In genomic region chr19:7595466-7596133, GRCh38 we compare ENCODE assay signal across 1 cellular context.
A peak's percentile ranks its signal among the peaks of the same experiment; 100 is the strongest.
TF ChIP-seq lines count a peak whose summit lies in the region.

Gene CAMSAP3, plus strand, starts transcription at chr19:7595863. Its CDS starts 140 bp downstream, at chr19:7596003.

TF ChIP-seq in HepG2, 621 proteins besides CTCF, POLR2A, EP300 and RAD21 (continued from another document and continues in another):
- TF ChIP-seq ZNF800 (CRISPR knock-in tag; IDR thresholded peaks at IDR 0.05) (peak; percentile 61; the same call in 1 of the 2 replicates), ZNF441 (CRISPR knock-in tag; IDR thresholded peaks at IDR 0.05; ENCODE audit: borderline replicate concordance) (0 out of 2 replicates have a peak, but pooled peaks have one; percentile 33), THYN1 (CRISPR knock-in tag; IDR thresholded peaks at IDR 0.05; ENCODE audit: borderline replicate concordance, low read depth) (no peak), SRSF9 (IDR thresholded peaks at IDR 0.05; ENCODE audit: borderline replicate concordance, insufficient read depth, low read depth, low read length, poor library complexity, severe bottlenecking) (no peak), TP53 (CRISPR knock-in tag; conservative IDR thresholded peaks at IDR 0.05) (no peak), ZNF383 (CRISPR knock-in tag; IDR thresholded peaks at IDR 0.05; ENCODE audit: borderline replicate concordance) (no peak), RXRB (CRISPR knock-in tag; IDR thresholded peaks at IDR 0.05; ENCODE audit: borderline replicate concordance) (no peak), TRIM24 (CRISPR knock-in tag; IDR thresholded peaks at IDR 0.05) (no peak), SMAD1 (CRISPR knock-in tag; IDR thresholded peaks at IDR 0.05; ENCODE audit: borderline replicate concordance, low read depth) (no peak), ZNF354B (CRISPR knock-in tag; IDR thresholded peaks at IDR 0.05) (no peak), NCOA5 (CRISPR knock-in tag; IDR thresholded peaks at IDR 0.05) (no peak), ZBTB2 (CRISPR knock-in tag; IDR thresholded peaks at IDR 0.05; ENCODE audit: low read depth) (0 out of 2 replicates have a peak, but pooled peaks have one; percentile 19), KAT8 (CRISPR knock-in tag; IDR thresholded peaks at IDR 0.05) (0 out of 2 replicates have a peak, but pooled peaks have one; percentile 37), SP1 (IDR thresholded peaks at IDR 0.05) (no peak), SP1 (CRISPR knock-in tag; IDR thresholded peaks at IDR 0.05) (peak; percentile 42; the same call in 1 of the 2 replicates), ZBTB33 (CRISPR knock-in tag; IDR thresholded peaks at IDR 0.05) (no peak), ZFP82 (CRISPR knock-in tag; IDR thresholded peaks at IDR 0.05; ENCODE audit: borderline replicate concordance) (no peak), HNRNPH1 (optimal IDR thresholded peaks at IDR 0.05; ENCODE audit: low read depth, low read length) (no peak), ZNF263 (CRISPR knock-in tag; IDR thresholded peaks at IDR 0.05) (no peak), TIGD3 (CRISPR knock-in tag; IDR thresholded peaks at IDR 0.05; ENCODE audit: borderline replicate concordance) (no peak), HINFP (CRISPR knock-in tag; IDR thresholded peaks at IDR 0.05; ENCODE audit: low read depth) (no peak), ARID4A (CRISPR knock-in tag; IDR thresholded peaks at IDR 0.05; ENCODE audit: borderline replicate concordance) (peak; percentile 30; the same call in 1 of the 2 replicates), NCOR1 (IDR thresholded peaks at IDR 0.05; ENCODE audit: borderline replicate concordance, low read length) (peak; percentile 29; the same call in 1 of the 2 replicates), ZNF878 (CRISPR knock-in tag; IDR thresholded peaks at IDR 0.05) (no peak), ZBTB21 (CRISPR knock-in tag; IDR thresholded peaks at IDR 0.05) (no peak), LBX2 (CRISPR knock-in tag; IDR thresholded peaks at IDR 0.05; ENCODE audit: borderline replicate concordance) (no peak), RARA (CRISPR knock-in tag; IDR thresholded peaks at IDR 0.05) (no peak), ZNF772 (CRISPR knock-in tag; IDR thresholded peaks at IDR 0.05) (no peak), ZBTB40 (IDR thresholded peaks at IDR 0.05) (no peak), ZBTB40 (CRISPR knock-in tag; IDR thresholded peaks at IDR 0.05) (no peak), ZNF776 (CRISPR knock-in tag; IDR thresholded peaks at IDR 0.05) (no peak), CHCHD3 (CRISPR knock-in tag; IDR thresholded peaks at IDR 0.05) (no peak), ZBTB43 (CRISPR knock-in tag; conservative IDR thresholded peaks at IDR 0.05) (peak; percentile 89), NPAS2 (CRISPR knock-in tag; IDR thresholded peaks at IDR 0.05; ENCODE audit: borderline replicate concordance) (no peak), TCF7L2 (IDR thresholded peaks at IDR 0.05; ENCODE audit: low read depth, low read length) (no peak)
